In genomic region chr4:83174844-83175414, GRCh38 we compare ENCODE assay signal across 15 cellular contexts.
DNase-seq lines count a peak whose midpoint lies in the region; ATAC-seq and TF ChIP-seq lines count a peak whose summit lies in the region.
"Had no signal": no experiment of that assay in that cellular context is flagged by ENCODE, and none has a peak within 500 bp of the region (broad histone marks: within the 10 kb centered on the region; RNA-seq: fewer than 3 reads in every experiment).

No MANE protein-coding gene starts in this region.

- H4K20me1 ChIP-seq in OCI-LY3 (ENCODE audit: insufficient read depth, low read length) = no peaks in the 10 kb centered on the region

- H2AFZ ChIP-seq in OCI-LY3 (ENCODE audit: low read depth, low read length) = no peak overlapping the region

- no peaks in the 10 kb centered on the region for H3K27me3 ChIP-seq in OCI-LY3 (ENCODE audit: low read depth, low read length)
- H3K27me3 ChIP-seq in aorta (ENCODE audit: control insufficient read depth in 1 of 2, insufficient read depth in 2 of 2, low read length in 1 of 2) = no peaks in the 10 kb centered on the region
- H3K27me3 ChIP-seq: body of pancreas had no signal

- peak overlapping the region; percentile 23 for H3K4me3 ChIP-seq in OCI-LY3 (ENCODE audit: low read length)
- no peak overlapping the region for H3K4me3 ChIP-seq in aorta (ENCODE audit: low read length in 2 of 2)
- H3K4me3 ChIP-seq: body of pancreas, skin epidermis had no signal

- H3K9me3 ChIP-seq in OCI-LY3 (ENCODE audit: insufficient read depth, low read length) = no peaks in the 10 kb centered on the region
- no peaks in the 10 kb centered on the region for H3K9me3 ChIP-seq in aorta (ENCODE audit: control insufficient read depth, low read length)
- H3K9me3 ChIP-seq: body of pancreas had no signal

- H3K9ac ChIP-seq in OCI-LY3 (ENCODE audit: low read length) = peak overlapping the region; percentile 42; the same call in 1 of the 2 replicates

- intact Hi-C loops in aorta (cut with DNase I) = no loop called here

- peaks cover 79% of the 10 kb centered on the region for H3K4me1 ChIP-seq in OCI-LY3 (ENCODE audit: low read length)
- H3K4me1 ChIP-seq in aorta (ENCODE audit: control insufficient read depth in 1 of 2, insufficient read depth in 2 of 2, low read length in 2 of 2) = no peaks in the 10 kb centered on the region
- H3K4me1 ChIP-seq: body of pancreas had no signal

- WGBS in aorta, 2 donors = 86 to 87% methylated on average over 4 of the region's 4 CpGs

- no peaks in the 10 kb centered on the region for H3K79me2 ChIP-seq in OCI-LY3 (ENCODE audit: low read length)

- H3K27ac ChIP-seq in OCI-LY3 (ENCODE audit: low read length) = peak overlapping the region; percentile 75
- H3K27ac ChIP-seq in aorta (ENCODE audit: low read depth in 1 of 2, low read length in 2 of 2) = no peak overlapping the region
- H3K27ac ChIP-seq: body of pancreas had no signal

- DNase-seq in glomerular visceral epithelial cell (ENCODE audit: extremely low spot score) (no peak), activated gamma-delta T cell treated with Interleukin-2 at 50 U/mL for 16 hours (no peak), aorta (no peak), NCI-H1417 treated with DMSO at 0.1 percent for 48 hours (lab: John Stamatoyannopoulos, UW) (no peak)
- DNase-seq: body of pancreas; immature natural killer cell; naive thymus-derived CD8-positive, alpha-beta T cell; NCI-H446; SW 1271 had no signal

- peak; percentile 37; the same call in 1 of the 2 replicates for TF ChIP-seq CTCF in OCI-LY3 (IDR thresholded peaks at IDR 0.05; ENCODE audit: low read depth, low read length)

- peak; percentile 69 for ATAC-seq in GM18511 (IDR thresholded peaks at IDR 0.05; ENCODE audit: unreplicated experiment)
- peak; percentile 64 for ATAC-seq in GM21360 (IDR thresholded peaks at IDR 0.05; ENCODE audit: unreplicated experiment)
- peak; percentile 55 for ATAC-seq in HG03039 (IDR thresholded peaks at IDR 0.05; ENCODE audit: unreplicated experiment)
- ATAC-seq in aorta (ENCODE audit: low FRiP score) = no peak
- ATAC-seq: body of pancreas; stimulated activated effector memory CD8-positive, alpha-beta T cell treated with anti-CD3 and anti-CD28 coated beads, Interleukin-12 subunit alpha, Interleukin-12 subunit beta, amount 100 ng/mL, for 72 hours had no signal

- H3K4me2 ChIP-seq in OCI-LY3 (ENCODE audit: low read length) = peak overlapping the region; percentile 66

- H3K36me3 ChIP-seq in OCI-LY3 (replicated peaks; ENCODE audit: low read depth, low read length) = peaks cover 7% of the 10 kb centered on the region
- no peaks in the 10 kb centered on the region for H3K36me3 ChIP-seq in aorta (ENCODE audit: control insufficient read depth in 1 of 2, insufficient read depth in 2 of 2, low read length in 1 of 2)
